In the genomic region with DNA sequence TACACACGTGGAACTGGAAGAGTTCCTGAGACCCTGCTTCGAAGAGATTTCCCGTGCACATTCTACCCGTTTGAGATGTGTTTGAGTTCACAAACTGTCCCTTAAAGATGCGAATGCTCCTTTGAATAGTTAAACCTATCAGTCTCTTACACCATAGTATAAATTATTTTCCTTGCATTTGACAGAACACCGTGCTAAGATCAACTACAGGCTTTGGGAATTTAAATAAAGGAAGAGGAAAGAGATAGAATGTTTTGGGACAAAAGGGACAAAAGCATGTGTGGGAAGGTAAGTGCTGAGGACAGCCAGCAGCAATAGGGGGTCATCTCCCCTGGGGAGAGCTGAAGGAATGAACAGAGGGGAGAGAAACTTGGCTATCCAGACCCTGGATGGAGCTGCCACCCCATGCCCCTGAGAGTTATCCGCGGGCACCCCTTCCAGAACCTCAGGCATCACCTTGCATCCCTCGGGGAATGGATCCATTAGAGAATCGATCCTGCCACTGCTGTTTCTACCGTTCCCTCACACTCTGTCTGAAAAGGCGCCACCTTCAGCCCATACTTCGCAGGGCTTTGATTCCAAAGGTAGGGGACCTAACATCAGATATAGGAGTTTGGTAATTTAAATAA, we compare ENCODE assay signal across 8 cellular contexts. TPM values are rescaled to one million over a fixed set of nuclear protein-coding genes. Genes with fewer than 3 reads are reported as not detected.
DNase-seq lines count a peak whose midpoint lies in the region; ATAC-seq and TF ChIP-seq lines count a peak whose summit lies in the region.

No MANE protein-coding gene starts in this region.

- peak overlapping the region; percentile 69 to 85 (median 82) for H3K9ac ChIP-seq in BLaER1 treated with 17β-estradiol and CSF1 and Interleukin-3, amounts not matched to agents 10 nM and 100 nM
- H3K9ac ChIP-seq in GM23248 (peak overlapping the region; percentile 64), endodermal cell (ENCODE audit: extremely low read depth, low read length, poor library complexity, severe bottlenecking) (no peak overlapping the region)

- DNase-seq in GM23248 (no peak), SJSA1 (ENCODE audit: low read depth in 1 of 2, low spot score in 2 of 2) (peak in 1 of 2 experiments; percentile 32), endodermal cell (peak; percentile 76), osteocyte (ENCODE audit: extremely low spot score, unreplicated experiment) (no peak), NCI-H1048 (lab: John Stamatoyannopoulos, UW) (no peak), hypothalamus (lab: John Stamatoyannopoulos, UW) (no peak)

- no peaks in the 10 kb centered on the region for H3K9me3 Mint-ChIP-seq in endodermal cell
- no peaks in the 10 kb centered on the region for H3K9me3 Mint-ChIP-seq in osteocyte (ENCODE audit: unreplicated experiment)

- H3K4me2 ChIP-seq in BLaER1 treated with 17β-estradiol and CSF1 and Interleukin-3, amounts not matched to agents 10 nM and 100 nM, result peak overlapping the region; percentile 80 to 99 (median 94)
- H3K4me2 ChIP-seq in GM23248 (ENCODE audit: unreplicated experiment), result peak overlapping the region; percentile 82

- H3K4me3 Mint-ChIP-seq in endodermal cell, result peak overlapping the region; percentile 55
- H3K4me3 Mint-ChIP-seq in osteocyte (ENCODE audit: unreplicated experiment), result peak overlapping the region; percentile 72

- 0 out of 2 replicates have a peak, but pooled peaks cover 5% of the 10 kb centered on the region for H3F3A ChIP-seq in GM23248 (ENCODE audit: insufficient read depth)

- H3K4me1 ChIP-seq in BLaER1 treated with 17β-estradiol and CSF1 and Interleukin-3, amounts not matched to agents 10 nM and 100 nM, result peaks cover 30 to 47% (median 43%) of the 10 kb centered on the region in 10 experiments
- H3K4me1 ChIP-seq in GM23248 (ENCODE audit: insufficient read depth) (peaks cover 2% of the 10 kb centered on the region; the same call in 1 of the 2 replicates), SJSA1 (replicated peaks) (peaks cover 17% of the 10 kb centered on the region), endodermal cell (ENCODE audit: control insufficient read depth, insufficient read depth, low read length) (no peaks in the 10 kb centered on the region)

- H3K27ac Mint-ChIP-seq in endodermal cell (no peak overlapping the region), osteocyte (ENCODE audit: unreplicated experiment) (no peak overlapping the region)

- 54 to 57% methylated on average over 13 of the region's 13 CpGs for WGBS in GM23248 (ENCODE audit: low coverage in 1 of 2, low lambda C conversion rate in 2 of 2, missing lambda C conversion rate in 2 of 2), 2 experiments
- 28 to 30% methylated on average over 10 to 13 of the region's 13 CpGs for WGBS in endodermal cell (ENCODE audit: insufficient coverage in 1 of 2, insufficient read length in 1 of 2), 2 experiments

- no peak for ATAC-seq in HG03025 (IDR thresholded peaks at IDR 0.05; ENCODE audit: low FRiP score, unreplicated experiment)

- H3K4me3 ChIP-seq in BLaER1 treated with 17β-estradiol and CSF1 and Interleukin-3, amounts not matched to agents 10 nM and 100 nM, result peak overlapping the region; percentile 78 to 87 (median 82)
- H3K4me3 ChIP-seq in GM23248 (peak overlapping the region; percentile 80), SJSA1 (peak overlapping the region; percentile 81), endodermal cell (ENCODE audit: low read length) (peak overlapping the region; percentile 77)

- TF ChIP-seq CTCF in endodermal cell (conservative IDR thresholded peaks at IDR 0.05) (peak; percentile 68), osteocyte (IDR thresholded peaks at IDR 0.05) (peak; percentile 38)

- peak overlapping the region; percentile 75 for H2AFZ ChIP-seq in GM23248

- peaks cover 0 to 19% (median 0%) of the 10 kb centered on the region in 11 experiments; a peak in 5 of 22 replicates for H3K36me3 ChIP-seq in BLaER1 treated with 17β-estradiol and CSF1 and Interleukin-3, amounts not matched to agents 10 nM and 100 nM
- H3K36me3 ChIP-seq in GM23248 (ENCODE audit: low read depth), result no peaks in the 10 kb centered on the region
- H3K36me3 ChIP-seq in SJSA1, result peaks cover 14% of the 10 kb centered on the region
- no peaks in the 10 kb centered on the region for H3K36me3 ChIP-seq in endodermal cell (ENCODE audit: control insufficient read depth, insufficient read depth, low read length)

- H3K27me3 ChIP-seq in BLaER1 treated with 17β-estradiol and CSF1 and Interleukin-3, amounts not matched to agents 10 nM and 100 nM, result peaks cover 0 to 12% (median 0%) of the 10 kb centered on the region in 11 experiments; a peak in 5 of 22 replicates
- H3K27me3 ChIP-seq in GM23248 (replicated peaks; ENCODE audit: insufficient read depth) (no peaks in the 10 kb centered on the region), SJSA1 (replicated peaks) (no peaks in the 10 kb centered on the region), endodermal cell (ENCODE audit: control insufficient read depth, insufficient read depth, low read length, poor library complexity, severe bottlenecking) (peaks cover 25% of the 10 kb centered on the region)

- in situ Hi-C loops in GM23248 (cut with MboI), result no loop called here

- H4K20me1 ChIP-seq in BLaER1 treated with 17β-estradiol and CSF1 and Interleukin-3, amounts not matched to agents 10 nM and 100 nM, result peaks cover 0 to 36% (median 30%) of the 10 kb centered on the region in 11 experiments; a peak in 18 of 22 replicates
- no peaks in the 10 kb centered on the region for H4K20me1 ChIP-seq in GM23248 (ENCODE audit: insufficient read depth)

- H3K9me2 ChIP-seq in GM23248 (ENCODE audit: insufficient read depth), result no peaks in the 10 kb centered on the region

- peaks cover 17% of the 10 kb centered on the region; the same call in 1 of the 2 replicates for H3K79me2 ChIP-seq in GM23248 (ENCODE audit: insufficient read depth)

- no peaks in the 10 kb centered on the region for H3K36me3 Mint-ChIP-seq in endodermal cell (ENCODE audit: low read depth)
- no peaks in the 10 kb centered on the region for H3K36me3 Mint-ChIP-seq in osteocyte (ENCODE audit: unreplicated experiment)

- H3K9me3 ChIP-seq in BLaER1 treated with 17β-estradiol and CSF1 and Interleukin-3, amounts not matched to agents 10 nM and 100 nM (replicated peaks in 1 of 11), result no peaks in the 10 kb centered on the region
- H3K9me3 ChIP-seq in GM23248 (ENCODE audit: low read depth), result no peaks in the 10 kb centered on the region
- H3K9me3 ChIP-seq in SJSA1 (replicated peaks), result no peaks in the 10 kb centered on the region
- H3K9me3 ChIP-seq in endodermal cell (ENCODE audit: control insufficient read depth, low read length), result no peaks in the 10 kb centered on the region

- H3K27me3 Mint-ChIP-seq in endodermal cell (ENCODE audit: insufficient read depth) (peaks cover 21% of the 10 kb centered on the region), osteocyte (ENCODE audit: unreplicated experiment) (no peaks in the 10 kb centered on the region)

- peak overlapping the region in 9 of 11 experiments; percentile 27 to 79 (median 75); a peak in 14 of 22 replicates for H3K27ac ChIP-seq in BLaER1 treated with 17β-estradiol and CSF1 and Interleukin-3, amounts not matched to agents 10 nM and 100 nM
- H3K27ac ChIP-seq in GM23248 (no peak overlapping the region), SJSA1 (no peak overlapping the region), endodermal cell (ENCODE audit: low read depth, low read length) (no peak overlapping the region)

- peaks cover 13% of the 10 kb centered on the region for H3K4me1 Mint-ChIP-seq in endodermal cell
- H3K4me1 Mint-ChIP-seq in osteocyte (ENCODE audit: unreplicated experiment), result peaks cover 34% of the 10 kb centered on the region

RNA-seq across cellular contexts. Expression of a gene that starts 0.9 kb away (rescaled TPM):
- total RNA-seq in GM23248 (2014; rRNA removed; shearing (Covaris generic)), result 42.9 and 47.4 TPM in 2 replicates
- 9.1 and 11.6 TPM in 2 replicates for polyA plus RNA-seq in GM23248 (2016; fragmentation: Nextera tagmentation; extraction: Ambion mirVana)
- 22.7 and 23.5 TPM in 2 replicates for total RNA-seq in SJSA1 (2014; rRNA removed; shearing (Covaris generic))
- total RNA-seq in endodermal cell, result 10 to 100 TPM; 29.8 to 41.2 TPM
- 24.9 TPM for polyA plus RNA-seq in endodermal cell (2013, experiment 1 of 2)
- 21.3 TPM for polyA plus RNA-seq in endodermal cell (2013, experiment 2 of 2)
- total RNA-seq in osteocyte, result 99.9 and 118 TPM in 2 replicates

RNA-seq across cellular contexts. Expression of a gene that starts 50.8 kb away (rescaled TPM):
- 0.76 and 1.3 TPM in 2 replicates for total RNA-seq in GM23248 (2014; rRNA removed; shearing (Covaris generic))
- polyA plus RNA-seq in GM23248 (2016; fragmentation: Nextera tagmentation; extraction: Ambion mirVana), result 2.2 and 2.9 TPM in 2 replicates
- 2.8 and 4.4 TPM in 2 replicates for total RNA-seq in SJSA1 (2014; rRNA removed; shearing (Covaris generic))
- total RNA-seq in endodermal cell (1 to 10 TPM; 6.2 to 6.5 TPM), osteocyte (7.0 and 7.3 TPM in 2 replicates)
- 5.4 TPM for polyA plus RNA-seq in endodermal cell (2013, experiment 1 of 2)
- 5.5 TPM for polyA plus RNA-seq in endodermal cell (2013, experiment 2 of 2)

Comparison
In these comparisons a context has a peak if more than half of its experiments do, and no peak if none do; other contexts are left out.
1. H3K27ac ChIP-seq: peak in BLaER1 treated with 17β-estradiol and CSF1 and Interleukin-3, amounts not matched to agents 10 nM and 100 nM (9 of 11); none in GM23248 (single experiment), SJSA1 (single experiment) and endodermal cell (single experiment).
2. Peak in every context shown above with its lines, with median percentiles within 50 percentile points of each other: H3K4me3 ChIP-seq.